In genomic region chr1:183023601-183024351, GRCh38 we compare ENCODE assay signal across 1 cellular context.
A peak's percentile ranks its signal among the peaks of the same experiment; 100 is the strongest.
TF ChIP-seq lines count a peak whose summit lies in the region.

No MANE protein-coding gene starts in this region.

TF ChIP-seq in GM12878, 131 proteins besides CTCF, POLR2A, EP300 and RAD21 (continued from another document):
- TF ChIP-seq ZNF687 (IDR thresholded peaks at IDR 0.05) (peak; percentile 74), MXI1 (IDR thresholded peaks at IDR 0.05; ENCODE audit: low read depth, low read length) (peak; percentile 59; the same call in 1 of the 2 replicates), IRF5 (IDR thresholded peaks at IDR 0.05; ENCODE audit: borderline replicate concordance) (no peak), SUZ12 (IDR thresholded peaks at IDR 0.05; ENCODE audit: unreplicated experiment) (no peak), MTA2 (IDR thresholded peaks at IDR 0.05; ENCODE audit: low read depth) (no peak; the same call in 1 of the 2 replicates), STAT1 (conservative IDR thresholded peaks at IDR 0.05) (0 out of 2 replicates have a peak, but pooled peaks have one; percentile 55), SUPT20H (IDR thresholded peaks at IDR 0.05; ENCODE audit: borderline replicate concordance, control insufficient read depth, low read depth, low read length) (no peak), FOXK2 (IDR thresholded peaks at IDR 0.05) (no peak), NFYA (IDR thresholded peaks at IDR 0.05; ENCODE audit: borderline replicate concordance, low read depth, low read length) (no peak), SRF (IDR thresholded peaks at IDR 0.05; ENCODE audit: low read depth in 2 of 2, low read length in 2 of 2) (no peak), TCF7 (IDR thresholded peaks at IDR 0.05; ENCODE audit: borderline replicate concordance) (no peak), CBFB (IDR thresholded peaks at IDR 0.05; ENCODE audit: low read depth) (no peak), PML (IDR thresholded peaks at IDR 0.05; ENCODE audit: low read length) (no peak), MTA3 (IDR thresholded peaks at IDR 0.05; ENCODE audit: borderline replicate concordance, low read length) (no peak), ESRRA (IDR thresholded peaks at IDR 0.05; ENCODE audit: low read length) (no peak), TAF1 (IDR thresholded peaks at IDR 0.05; ENCODE audit: borderline replicate concordance, low read depth, low read length) (no peak), CHD4 (IDR thresholded peaks at IDR 0.05) (no peak), TBL1XR1 (IDR thresholded peaks at IDR 0.05; ENCODE audit: low read depth, low read length) (no peak), TCF12 (IDR thresholded peaks at IDR 0.05; ENCODE audit: low read depth, low read length) (peak; percentile 49; the same call in 1 of the 2 replicates), MYC (IDR thresholded peaks at IDR 0.05; ENCODE audit: insufficient read depth, insufficient read length, insufficient replicate concordance, low read length, severe bottlenecking) (peak; percentile 87), HSF1 (IDR thresholded peaks at IDR 0.05; ENCODE audit: low read depth, low read length) (no peak), E2F8 (IDR thresholded peaks at IDR 0.05; ENCODE audit: low read depth, partially characterized antibody) (no peak), ZSCAN29 (IDR thresholded peaks at IDR 0.05) (no peak), SKIL (IDR thresholded peaks at IDR 0.05; ENCODE audit: low read depth, poor library complexity, severe bottlenecking) (no peak), ZNF274 (IDR thresholded peaks at IDR 0.05; ENCODE audit: insufficient read depth, insufficient read length) (no peak), E4F1 (IDR thresholded peaks at IDR 0.05; ENCODE audit: borderline replicate concordance, partially characterized antibody) (no peak), ZNF384 (IDR thresholded peaks at IDR 0.05; ENCODE audit: borderline replicate concordance, low read depth, low read length) (no peak), GATAD2B (conservative IDR thresholded peaks at IDR 0.05; ENCODE audit: low read depth) (peak; percentile 95)
TF ChIP-seq in GM12878: peak in this region for 23.
